Comparison of ENCODE assay signal across 8 cellular contexts in genomic region chr10:111076191-111076681, GRCh38. TPM values are rescaled to one million over a fixed set of nuclear protein-coding genes. Genes with fewer than 3 reads are reported as not detected.
DNase-seq lines count a peak whose midpoint lies in the region; ATAC-seq and TF ChIP-seq lines count a peak whose summit lies in the region.

No MANE protein-coding gene starts in this region.

- H3K4me3 Mint-ChIP-seq in activated naive CD8-positive, alpha-beta T cell treated with anti-CD3 and anti-CD28 coated beads for 36 hours: peak overlapping the region; percentile 71

- no peaks in the 10 kb centered on the region for H3K79me2 ChIP-seq in OCI-LY3 (ENCODE audit: low read length)

- DNase-seq in COR-L47 (lab: John Stamatoyannopoulos, UW): peak; percentile 26
- DNase-seq in activated naive CD8-positive, alpha-beta T cell treated with anti-CD3 and anti-CD28 coated beads for 36 hours: peak; percentile 64
- DNase-seq in cardiac muscle cell (ENCODE audit: low read depth in 1 of 2, low spot score in 1 of 2): peak; percentile 55 to 83
- DNase-seq in pons (ENCODE audit: low spot score): peak; percentile 31

- H3K4me3 ChIP-seq in OCI-LY3 (ENCODE audit: low read length) (no peak overlapping the region), cardiac muscle cell (peak overlapping the region; percentile 43)

- H4K20me1 ChIP-seq in OCI-LY3 (ENCODE audit: insufficient read depth, low read length): no peaks in the 10 kb centered on the region

- no peaks in the 10 kb centered on the region for H3K4me1 ChIP-seq in OCI-LY3 (ENCODE audit: low read length)
- H3K4me1 ChIP-seq in cardiac muscle cell (ENCODE audit: low read depth): no peaks in the 10 kb centered on the region

- no peaks in the 10 kb centered on the region for H3K36me3 ChIP-seq in OCI-LY3 (replicated peaks; ENCODE audit: low read depth, low read length)
- no peaks in the 10 kb centered on the region for H3K36me3 ChIP-seq in cardiac muscle cell

- no peak overlapping the region for H3K9ac ChIP-seq in OCI-LY3 (ENCODE audit: low read length)

- peak; percentile 78 for ATAC-seq in GM19452 (IDR thresholded peaks at IDR 0.05; ENCODE audit: unreplicated experiment)
- peak; percentile 71 for ATAC-seq in HG03571 (IDR thresholded peaks at IDR 0.05; ENCODE audit: unreplicated experiment)
- ATAC-seq in HG03135 (IDR thresholded peaks at IDR 0.05; ENCODE audit: unreplicated experiment): no peak

- peaks cover 2% of the 10 kb centered on the region for H3K36me3 Mint-ChIP-seq in activated naive CD8-positive, alpha-beta T cell treated with anti-CD3 and anti-CD28 coated beads for 36 hours

- peaks cover 74% of the 10 kb centered on the region for H3K27me3 Mint-ChIP-seq in activated naive CD8-positive, alpha-beta T cell treated with anti-CD3 and anti-CD28 coated beads for 36 hours

- H3K9me3 ChIP-seq in OCI-LY3 (ENCODE audit: insufficient read depth, low read length) (no peaks in the 10 kb centered on the region), cardiac muscle cell (ENCODE audit: low read depth) (no peaks in the 10 kb centered on the region)

- H2AFZ ChIP-seq in OCI-LY3 (ENCODE audit: low read depth, low read length): no peak overlapping the region

- H3K27me3 ChIP-seq in OCI-LY3 (ENCODE audit: low read depth, low read length) (no peaks in the 10 kb centered on the region), cardiac muscle cell (peaks cover 89% of the 10 kb centered on the region)

- no peak overlapping the region for H3K4me2 ChIP-seq in OCI-LY3 (ENCODE audit: low read length)

- H3K27ac ChIP-seq in OCI-LY3 (ENCODE audit: low read length) (no peak overlapping the region), cardiac muscle cell (no peak overlapping the region)

- H3K4me1 Mint-ChIP-seq in activated naive CD8-positive, alpha-beta T cell treated with anti-CD3 and anti-CD28 coated beads for 36 hours: peaks cover 4% of the 10 kb centered on the region

- H3K27ac Mint-ChIP-seq in activated naive CD8-positive, alpha-beta T cell treated with anti-CD3 and anti-CD28 coated beads for 36 hours: no peak overlapping the region

- TF ChIP-seq CTCF in OCI-LY3 (IDR thresholded peaks at IDR 0.05; ENCODE audit: low read depth, low read length): peak; percentile 20; the same call in 1 of the 2 replicates
- TF ChIP-seq CTCF in cardiac muscle cell (IDR thresholded peaks at IDR 0.05; ENCODE audit: low read depth, low read length): peak; percentile 67

- H3K9me3 Mint-ChIP-seq in activated naive CD8-positive, alpha-beta T cell treated with anti-CD3 and anti-CD28 coated beads for 36 hours: peaks cover 2% of the 10 kb centered on the region

RNA-seq across cellular contexts. Expression of gene ADRA2A, which starts 0.6 kb away (rescaled TPM):
- not detected for total RNA-seq in activated naive CD8-positive, alpha-beta T cell treated with anti-CD3 and anti-CD28 coated beads for 36 hours
- total RNA-seq in cardiac muscle cell: 0.11 and 0.24 TPM in 2 replicates
- 0.54 TPM in 1 of 2 replicates, not detected in the other for polyA plus RNA-seq in cardiac muscle cell
